ENCODE assay signal across 1 cellular context in the genomic region with DNA sequence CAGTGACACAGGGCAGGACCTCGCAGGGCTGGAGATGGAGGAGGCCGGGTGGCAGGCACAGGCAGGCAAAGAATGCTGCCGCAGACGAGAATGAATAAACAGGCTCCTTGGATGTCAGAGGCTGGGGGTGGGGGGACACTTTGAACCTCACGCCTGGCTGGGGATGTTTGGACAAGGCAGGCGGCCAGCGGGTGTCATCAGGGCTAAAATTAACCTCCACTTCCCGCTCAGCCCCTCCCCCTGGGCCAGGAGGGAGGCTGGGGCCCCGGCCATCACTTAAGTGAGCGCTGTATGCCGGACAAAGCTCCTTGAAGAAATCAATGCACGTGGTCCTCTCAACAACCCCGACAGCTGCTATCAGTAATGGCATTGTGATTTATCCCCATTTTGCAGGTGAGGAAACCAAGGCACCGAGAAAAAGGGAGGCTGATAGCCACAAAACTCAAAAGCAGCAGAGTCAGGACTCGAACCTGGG.
TF ChIP-seq lines count a peak whose summit lies in the region.

No MANE protein-coding gene starts in this region.

TF ChIP-seq in IMR-90, 13 proteins besides CTCF, POLR2A, EP300 and RAD21 (continued from another document):
- TF ChIP-seq MAFK (IDR thresholded peaks at IDR 0.05; ENCODE audit: low read depth, low read length) (no peak), MAZ (IDR thresholded peaks at IDR 0.05; ENCODE audit: borderline replicate concordance, low read depth, low read length) (peak; percentile 85), MXI1 (IDR thresholded peaks at IDR 0.05; ENCODE audit: borderline replicate concordance, low read depth, low read length) (no peak), SMC3 (IDR thresholded peaks at IDR 0.05; ENCODE audit: low read depth, low read length) (no peak), RFX5 (IDR thresholded peaks at IDR 0.05; ENCODE audit: low read depth, low read length) (no peak), CEBPB (IDR thresholded peaks at IDR 0.05; ENCODE audit: low read depth, low read length) (no peak), BHLHE40 (IDR thresholded peaks at IDR 0.05; ENCODE audit: low read depth, low read length) (peak; percentile 89), FOS (IDR thresholded peaks at IDR 0.05; ENCODE audit: low read depth, low read length) (0 out of 2 replicates have a peak, but pooled peaks have one; percentile 18), CHD1 (IDR thresholded peaks at IDR 0.05; ENCODE audit: low read depth, low read length) (no peak)
